Comparison of ENCODE assay signal across 1 cellular context in genomic region chr4:102625232-102625930, GRCh38.
TF ChIP-seq lines count a peak whose summit lies in the region.

No MANE protein-coding gene starts in this region.

TF ChIP-seq in GM12878, 131 proteins besides CTCF, POLR2A, EP300 and RAD21 (continued from another document):
- no peak for TF ChIP-seq CUX1 (IDR thresholded peaks at IDR 0.05; ENCODE audit: insufficient replicate concordance, low read depth, low read length)
- 0 out of 3 replicates have a peak, but pooled peaks have one; percentile 38 for TF ChIP-seq POU2F2 (IDR thresholded peaks at IDR 0.05; ENCODE audit: borderline replicate concordance, low read depth, low read length)
- TF ChIP-seq CBFB (IDR thresholded peaks at IDR 0.05; ENCODE audit: low read depth) = no peak
- no peak for TF ChIP-seq RCOR1 (conservative IDR thresholded peaks at IDR 0.05; ENCODE audit: low read depth, low read length)
- TF ChIP-seq SUPT20H (IDR thresholded peaks at IDR 0.05; ENCODE audit: borderline replicate concordance, control insufficient read depth, low read depth, low read length) = no peak
- TF ChIP-seq ZNF384 (IDR thresholded peaks at IDR 0.05; ENCODE audit: borderline replicate concordance, low read depth, low read length) = no peak
- TF ChIP-seq MXI1 (IDR thresholded peaks at IDR 0.05; ENCODE audit: low read depth, low read length) = no peak
- TF ChIP-seq IKZF2 (IDR thresholded peaks at IDR 0.05) = 0 out of 4 replicates have a peak, but pooled peaks of 1 of the 2 experiments have one; percentile 15
- TF ChIP-seq TCF12 (IDR thresholded peaks at IDR 0.05; ENCODE audit: low read depth, low read length) = peak; percentile 62; the same call in 1 of the 2 replicates
- TF ChIP-seq ZNF592 (IDR thresholded peaks at IDR 0.05) = 0 out of 2 replicates have a peak, but pooled peaks have one; percentile 44
- TF ChIP-seq NBN (IDR thresholded peaks at IDR 0.05) = peak; percentile 65; the same call in 1 of the 2 replicates
- no peak for TF ChIP-seq NR2C2 (IDR thresholded peaks at IDR 0.05; ENCODE audit: borderline replicate concordance, control insufficient read depth, insufficient read length, low read depth)
- TF ChIP-seq BRCA1 (IDR thresholded peaks at IDR 0.05; ENCODE audit: low read depth, low read length) = no peak
- 0 out of 2 replicates have a peak, but pooled peaks have one; percentile 33 for TF ChIP-seq RB1 (IDR thresholded peaks at IDR 0.05; ENCODE audit: borderline replicate concordance)
- 0 out of 2 replicates have a peak, but pooled peaks have one; percentile 27 for TF ChIP-seq MAX (IDR thresholded peaks at IDR 0.05; ENCODE audit: low read depth, low read length)
- peak; percentile 63; the same call in 1 of the 2 replicates for TF ChIP-seq YY1 (IDR thresholded peaks at IDR 0.05; ENCODE audit: low read depth, low read length)
- peak; percentile 76; the same call in 1 of the 2 replicates for TF ChIP-seq HDGF (IDR thresholded peaks at IDR 0.05)
- peak; percentile 70 for TF ChIP-seq MLLT1 (IDR thresholded peaks at IDR 0.05)
- no peak for TF ChIP-seq IRF3 (IDR thresholded peaks at IDR 0.05)
- 0 out of 2 replicates have a peak, but pooled peaks have one; percentile 34 for TF ChIP-seq TCF3 (IDR thresholded peaks at IDR 0.05; ENCODE audit: borderline replicate concordance, insufficient read depth, low read depth, low read length)
- peak; percentile 89 for TF ChIP-seq SMC3 (IDR thresholded peaks at IDR 0.05; ENCODE audit: borderline replicate concordance, low read length)
